ENCODE assay signal across 14 cellular contexts in genomic region chr11:67621928-67622327, GRCh38. TPM values are rescaled to one million over a fixed set of nuclear protein-coding genes. Genes with fewer than 3 reads are reported as not detected.
A peak's percentile ranks its signal among the peaks of the same experiment; 100 is the strongest.
DNase-seq lines count a peak whose midpoint lies in the region; ATAC-seq, FAIRE-seq and TF ChIP-seq lines count a peak whose summit lies in the region.
"Not testable (repeated sequence)": the region's sequence is repeated elsewhere in the genome, so short reads cannot be mapped to it uniquely, and the experiment has no call there.
"Had no signal": no experiment of that assay in that cellular context is flagged by ENCODE, and none has a peak within 500 bp of the region (broad histone marks: within the 10 kb centered on the region; RNA-seq: fewer than 3 reads in every experiment).

No MANE protein-coding gene starts in this region.

- 0 out of 2 replicates have a peak overlapping the region, but pooled peaks have one; percentile 82 for H3K27ac ChIP-seq in GM23338 (ENCODE audit: low read depth)
- H3K27ac ChIP-seq in HUES6 (ENCODE audit: low read depth, low read length); H1 (ENCODE audit: low read depth, low read length): not testable (repeated sequence)

- CTCF ChIA-PET in WTC11 (lab: Charles Lee) (interaction anchor here (1.0 to 10.2 kb wide), 2 partner anchors 8 to 269 kb away, joined by 3 to 200 read pairs; partner anchors contain the start of genes NUDT8 and POLD4), H1 (lab: Charles Lee; ENCODE audit: partially characterized antibody) (interaction anchor here (0.6 kb wide), 1 partner anchor 38 kb away, joined by 3 read pairs; no protein-coding TSS in a partner anchor)

- not testable (repeated sequence) for H2BK5ac ChIP-seq in H1 (ENCODE audit: low read depth, low read length)

- TF ChIP-seq CTCF in GM23338 (conservative IDR thresholded peaks at IDR 0.05; ENCODE audit: low read depth in 2 of 2); WTC11 (IDR thresholded peaks at IDR 0.05); H1 (IDR thresholded peaks at IDR 0.05; ENCODE audit: control extremely low read depth in 1 of 3, insufficient read depth in 1 of 3, low read depth in 1 of 3, low read length in 3 of 3); nephron (IDR thresholded peaks at IDR 0.05; ENCODE audit: unreplicated experiment in 3 of 3); progenitor cell of endocrine pancreas (IDR thresholded peaks at IDR 0.05; ENCODE audit: unreplicated experiment): not testable (repeated sequence)

- peaks cover 44% of the 10 kb centered on the region for H3K27me3 ChIP-seq in GM23338 (ENCODE audit: insufficient read depth)
- not testable (repeated sequence) for H3K27me3 ChIP-seq in HUES6 (ENCODE audit: control insufficient read depth, insufficient read depth, low read length); H1 (replicated peaks in 1 of 4; ENCODE audit: control insufficient read depth in 3 of 4, extremely low read depth in 1 of 4, insufficient read depth in 3 of 4, low read length in 3 of 4)

- H2BK20ac ChIP-seq in H1 (ENCODE audit: low read length), result not testable (repeated sequence)

- H3K4me3 ChIP-seq in GM23338 (peak overlapping the region; percentile 74), HUES6 (ENCODE audit: low read depth, low read length) (peak overlapping the region; percentile 73), H1 (ENCODE audit: extremely low read depth in 1 of 4, insufficient read depth in 2 of 4, low read depth in 3 of 4, low read length in 4 of 4) (peak overlapping the region; percentile 71 to 88 (median 80); a peak in 7 of 8 replicates), iPS-18c (ENCODE audit: insufficient read depth, low read depth, low read length) (peak overlapping the region; percentile 57; the same call in 1 of the 2 replicates)

- not testable (repeated sequence) for H2BK15ac ChIP-seq in H1 (ENCODE audit: low read length)

- not testable (repeated sequence) for H3K56ac ChIP-seq in H1 (replicated peaks; ENCODE audit: insufficient read length, low read depth, low read length)

- peaks cover 46% of the 10 kb centered on the region for H3K4me1 Mint-ChIP-seq in GM23338
- H3K4me1 Mint-ChIP-seq in WTC11, result peaks cover 45% of the 10 kb centered on the region
- H3K4me1 Mint-ChIP-seq in nephron, result peaks cover 34% of the 10 kb centered on the region
- H3K4me1 Mint-ChIP-seq in progenitor cell of endocrine pancreas (ENCODE audit: low read depth), result peaks cover 23% of the 10 kb centered on the region

- not testable (repeated sequence) for H2BK12ac ChIP-seq in H1 (ENCODE audit: low read depth, low read length)

- peak overlapping the region; percentile 90 for H3K9ac ChIP-seq in HUES6 (ENCODE audit: low read length)
- H3K9ac ChIP-seq in H1 (replicated peaks in 1 of 4; ENCODE audit: extremely low read depth in 1 of 4, low read depth in 3 of 4, low read length in 3 of 4), result not testable (repeated sequence)

- H3K4me2 ChIP-seq in GM23338, result peak overlapping the region; percentile 95
- H3K4me2 ChIP-seq in H1 (ENCODE audit: insufficient read depth in 1 of 2, low read depth in 2 of 2, low read length in 2 of 2), result peak overlapping the region; percentile 46 to 77; a peak in 3 of 4 replicates

- H3K23ac ChIP-seq in H1 (ENCODE audit: insufficient read length), result not testable (repeated sequence)

- H3K4ac ChIP-seq in H1 (replicated peaks; ENCODE audit: insufficient read length, low read depth, low read length), result not testable (repeated sequence)

- H3K9me3 Mint-ChIP-seq in GM23338 (peaks cover 13% of the 10 kb centered on the region), WTC11 (peaks cover 10% of the 10 kb centered on the region)
- not testable (repeated sequence) for H3K9me3 Mint-ChIP-seq in nephron; progenitor cell of endocrine pancreas (ENCODE audit: low read depth)

- TF ChIP-seq EP300 in H1 (IDR thresholded peaks at IDR 0.05; ENCODE audit: borderline replicate concordance in 1 of 2, low read depth in 2 of 2, low read length in 2 of 2), result not testable (repeated sequence)

- TF ChIP-seq RAD21 in H1 (IDR thresholded peaks at IDR 0.05 in 1 of 2, conservative IDR thresholded peaks at IDR 0.05 in 1 of 2; ENCODE audit: low read depth in 2 of 2, low read length in 2 of 2), result not testable (repeated sequence)

- H3K36me3 Mint-ChIP-seq in GM23338 (ENCODE audit: low read depth) (peaks cover 34% of the 10 kb centered on the region), WTC11 (peaks cover 35% of the 10 kb centered on the region), nephron (ENCODE audit: low read depth) (peaks cover 23% of the 10 kb centered on the region)
- not testable (repeated sequence) for H3K36me3 Mint-ChIP-seq in progenitor cell of endocrine pancreas (ENCODE audit: insufficient read depth)

- not testable (repeated sequence) for H3K79me2 ChIP-seq in GM23338 (replicated peaks; ENCODE audit: insufficient read depth); H1 (ENCODE audit: control insufficient read depth in 1 of 2, insufficient read depth in 2 of 2, low read length in 2 of 2)

- not testable (repeated sequence) for H2AK5ac ChIP-seq in H1 (ENCODE audit: low read depth, low read length)

- not testable (repeated sequence) for H2BK120ac ChIP-seq in H1 (replicated peaks; ENCODE audit: low read depth, low read length)

- H3K18ac ChIP-seq in H1 (ENCODE audit: extremely low read depth, low read length), result not testable (repeated sequence)

- DNase-seq in GM23338 (ENCODE audit: low spot score), result peak; percentile 46
- DNase-seq in WTC11 (ENCODE audit: low spot score), result peak; percentile 13
- not testable (repeated sequence) for DNase-seq in H1 (ENCODE audit: low read depth in 1 of 2, low spot score in 2 of 2); progenitor cell of endocrine pancreas (ENCODE audit: low spot score, unreplicated experiment)
- DNase-seq in iPS DF 19.7 (ENCODE audit: low read depth, low spot score), result peak; percentile 12

- TF ChIP-seq POLR2A in H1 (IDR thresholded peaks at IDR 0.05; ENCODE audit: control extremely low read depth in 1 of 2, low read depth in 2 of 2, low read length in 2 of 2), result peak; percentile 49 to 50

- H3K23me2 ChIP-seq in H1 (ENCODE audit: low read depth, low read length), result not testable (repeated sequence)

- H3F3A ChIP-seq in GM23338 (replicated peaks; ENCODE audit: low read depth), result not testable (repeated sequence)

- not testable (repeated sequence) for H3K9me3 ChIP-seq in HUES6 (ENCODE audit: control insufficient read depth, insufficient read depth, low read depth, low read length); H1 (ENCODE audit: insufficient read depth in 2 of 2, low read depth in 1 of 2, low read length in 1 of 2); iPS-18c (ENCODE audit: control insufficient read depth, insufficient read depth, low read length)

- not testable (repeated sequence) for ATAC-seq in GM23338, WTC11

- POLR2A ChIA-PET in WTC11 (lab: Charles Lee), result not testable (repeated sequence)
- POLR2A ChIA-PET in H1 (lab: Charles Lee; ENCODE audit: partially characterized antibody), result interaction anchor here (0.8 to 10.7 kb wide), 3 partner anchors 8 to 13 kb away, joined by 3 to 194 read pairs (median 4); partner anchors contain the start of gene NUDT8

- H3K4me1 ChIP-seq in GM23338 (ENCODE audit: insufficient read depth) (peaks cover 29% of the 10 kb centered on the region), HUES6 (ENCODE audit: control insufficient read depth, insufficient read depth, low read length) (peaks cover 10% of the 10 kb centered on the region)
- H3K4me1 ChIP-seq in H1 (replicated peaks in 1 of 4; ENCODE audit: control insufficient read depth in 3 of 4, insufficient read depth in 4 of 4, low read length in 3 of 4), result not testable (repeated sequence)

- FAIRE-seq in H1 (lab: Jason Lieb, UNC), result not testable (repeated sequence)

- not testable (repeated sequence) for H3K14ac ChIP-seq in H1 (ENCODE audit: insufficient read length)

- not testable (repeated sequence) for H4K5ac ChIP-seq in H1 (ENCODE audit: insufficient read length, low read depth, low read length)

- H3K27me3 Mint-ChIP-seq in GM23338 (ENCODE audit: insufficient read depth, low read depth, poor library complexity) (peaks cover 57% of the 10 kb centered on the region), WTC11 (ENCODE audit: low read depth) (peaks cover 38% of the 10 kb centered on the region), progenitor cell of endocrine pancreas (peaks cover 39% of the 10 kb centered on the region)
- not testable (repeated sequence) for H3K27me3 Mint-ChIP-seq in nephron (ENCODE audit: low read depth)

- WGBS in H1 (ENCODE audit: extremely low coverage in 1 of 2, insufficient coverage in 1 of 2, insufficient read length in 1 of 2, insufficient replicate concordance in 2 of 2, low coverage in 1 of 2, low lambda C conversion rate in 2 of 2, missing lambda C conversion rate in 1 of 2), 2 experiments, result 0% methylated on average over 3 of the region's 3 CpGs; no CpG with 5 or more reads in 1 of the 2 experiments

- not testable (repeated sequence) for H3K79me1 ChIP-seq in H1 (ENCODE audit: low read depth, low read length)

- H4K20me1 ChIP-seq in GM23338 (replicated peaks; ENCODE audit: insufficient read depth); H1 (replicated peaks in 1 of 2; ENCODE audit: control insufficient read depth in 1 of 2, insufficient read depth in 2 of 2, low read length in 2 of 2): not testable (repeated sequence)

- H3K27ac Mint-ChIP-seq in GM23338, progenitor cell of endocrine pancreas: not testable (repeated sequence)
- peak overlapping the region; percentile 73 for H3K27ac Mint-ChIP-seq in WTC11
- peak overlapping the region in 1 of 3 experiments; percentile 83 for H3K27ac Mint-ChIP-seq in nephron

- not testable (repeated sequence) for H3K36me3 ChIP-seq in GM23338 (ENCODE audit: insufficient read depth); HUES6 (ENCODE audit: control insufficient read depth, insufficient read depth, low read length); H1 (ENCODE audit: control insufficient read depth in 2 of 4, insufficient read depth in 4 of 4, low read length in 3 of 4)

- H3K9me2 ChIP-seq in GM23338 (ENCODE audit: insufficient read depth), result not testable (repeated sequence)

- H4K8ac ChIP-seq in H1 (ENCODE audit: extremely low read depth, insufficient read depth, low read length), result not testable (repeated sequence)

- not testable (repeated sequence) for H2AFZ ChIP-seq in GM23338; H1 (ENCODE audit: low read length)

- H4K91ac ChIP-seq in H1 (replicated peaks; ENCODE audit: insufficient read length, low read length), result not testable (repeated sequence)

- H3K4me3 Mint-ChIP-seq in GM23338, result peak overlapping the region; percentile 80
- H3K4me3 Mint-ChIP-seq in WTC11, result peak overlapping the region; percentile 93
- peak overlapping the region; percentile 92 to 96 (median 96) for H3K4me3 Mint-ChIP-seq in nephron
- peak overlapping the region; percentile 89 for H3K4me3 Mint-ChIP-seq in progenitor cell of endocrine pancreas (ENCODE audit: low read depth)

RNA-seq across cellular contexts. Expression of gene NUDT8, which starts 7.8 kb away (rescaled TPM):
- 5.0 and 6.6 TPM in 2 replicates for total RNA-seq in GM23338 (2014; rRNA removed; shearing (Covaris generic))
- polyA plus RNA-seq in GM23338 (2016; fragmentation: Nextera tagmentation; extraction: Ambion mirVana), result 15.1 and 16.4 TPM in 2 replicates
- 7.6 to 8.3 TPM (median 7.8 TPM) in 3 replicates for total RNA-seq in WTC11 (2021)
- 8.3 and 8.9 TPM in 2 replicates for total RNA-seq in H1 (2021; fragmentation: NEBNext Ultra II Directional; extraction: Animal tissue kit (Norgen Biotek cat#: 25700))
- polyA plus RNA-seq in H1 (2011; rRNA removed), result 7.2 and 11.0 TPM in 2 replicates
- 6.0 TPM for polyA plus RNA-seq in H1 (2011; cell fraction: cytosol; rRNA removed)
- polyA plus RNA-seq in H1 (2011; cell fraction: nucleus; rRNA removed), result 11.8 TPM
- polyA plus RNA-seq in H1 (2012, experiment 1 of 2), result 4.1 to 12.0 TPM (median 10.6 TPM) in 4 replicates
- 8.1 TPM for polyA plus RNA-seq in H1 (2012, experiment 2 of 2)
- 4.7 TPM for polyA plus RNA-seq in H1 (2013, experiment 1 of 2)
- 4.5 TPM for polyA plus RNA-seq in H1 (2013, experiment 2 of 2)
- 1.5 and 1.6 TPM in 2 replicates for polyA minus RNA-seq in H1 (2011; rRNA and poly(A)+ RNA removed)
- polyA minus RNA-seq in H1 (2011; cell fraction: cytosol; rRNA and poly(A)+ RNA removed), result 2.3 TPM
- 6.0 TPM for polyA minus RNA-seq in H1 (2011; cell fraction: nucleus; rRNA and poly(A)+ RNA removed)
- 5.1 and 6.3 TPM in 2 replicates for total RNA-seq in progenitor cell of endocrine pancreas

RNA-seq across cellular contexts. Expression of gene NDUFV1, which starts 15.2 kb away (rescaled TPM):
- total RNA-seq in GM23338 (2014; rRNA removed; shearing (Covaris generic)), result 202 and 241 TPM in 2 replicates
- polyA plus RNA-seq in GM23338 (2016; fragmentation: Nextera tagmentation; extraction: Ambion mirVana), result 98.6 and 104 TPM in 2 replicates
- total RNA-seq in WTC11 (2021), result 201 to 231 TPM (median 213 TPM) in 3 replicates
- 131 TPM in 2 replicates for total RNA-seq in H1 (2021; fragmentation: NEBNext Ultra II Directional; extraction: Animal tissue kit (Norgen Biotek cat#: 25700))
- polyA plus RNA-seq in H1 (2011; rRNA removed), result 125 and 192 TPM in 2 replicates
- 152 TPM for polyA plus RNA-seq in H1 (2011; cell fraction: cytosol; rRNA removed)
- 304 TPM for polyA plus RNA-seq in H1 (2011; cell fraction: nucleus; rRNA removed)
- 89.8 to 192 TPM (median 174 TPM) in 4 replicates for polyA plus RNA-seq in H1 (2012, experiment 1 of 2)
- polyA plus RNA-seq in H1 (2012, experiment 2 of 2), result 101 TPM
- 72.0 TPM for polyA plus RNA-seq in H1 (2013, experiment 1 of 2)
- 62.7 TPM for polyA plus RNA-seq in H1 (2013, experiment 2 of 2)
- polyA minus RNA-seq in H1 (2011; rRNA and poly(A)+ RNA removed), result 60.2 and 75.0 TPM in 2 replicates
- polyA minus RNA-seq in H1 (2011; cell fraction: cytosol; rRNA and poly(A)+ RNA removed), result 98.5 TPM
- polyA minus RNA-seq in H1 (2011; cell fraction: nucleus; rRNA and poly(A)+ RNA removed), result 80.7 TPM
- total RNA-seq in progenitor cell of endocrine pancreas, result 137 and 150 TPM in 2 replicates

RNA-seq across cellular contexts. Expression of gene TBX10, which starts 17.6 kb away (rescaled TPM):
- 0.10 TPM in 1 of 2 replicates, not detected in the other for total RNA-seq in GM23338 (2014; rRNA removed; shearing (Covaris generic))
- polyA plus RNA-seq in GM23338 (2016; fragmentation: Nextera tagmentation; extraction: Ambion mirVana), result not detected in 2 replicates
- total RNA-seq in WTC11 (2021), result 0.21 TPM in 1 of 3 replicates, not detected in the others
- not detected in 2 replicates for total RNA-seq in H1 (2021; fragmentation: NEBNext Ultra II Directional; extraction: Animal tissue kit (Norgen Biotek cat#: 25700))
- 0.09 and 0.17 TPM in 2 replicates for polyA plus RNA-seq in H1 (2011; rRNA removed)
- not detected for polyA plus RNA-seq in H1 (2011; cell fraction: cytosol; rRNA removed)
- not detected for polyA plus RNA-seq in H1 (2011; cell fraction: nucleus; rRNA removed)
- 0.34 to 0.86 TPM (median 0.56 TPM) in 4 replicates for polyA plus RNA-seq in H1 (2012, experiment 1 of 2)
- 0.25 TPM for polyA plus RNA-seq in H1 (2012, experiment 2 of 2)
- 0.10 TPM for polyA plus RNA-seq in H1 (2013, experiment 1 of 2)
- 0.07 TPM for polyA plus RNA-seq in H1 (2013, experiment 2 of 2)
- polyA minus RNA-seq in H1 (2011; rRNA and poly(A)+ RNA removed), result 0.16 TPM in 1 of 2 replicates, not detected in the other
- not detected for polyA minus RNA-seq in H1 (2011; cell fraction: cytosol; rRNA and poly(A)+ RNA removed)
- polyA minus RNA-seq in H1 (2011; cell fraction: nucleus; rRNA and poly(A)+ RNA removed), result not detected
- total RNA-seq in progenitor cell of endocrine pancreas, result not detected in 2 replicates
- total RNA-seq: A172; CD4-positive, CD25-positive, alpha-beta regulatory T cell; Daoy; G401; HFFc6; HT1080 had no signal
- polyA plus RNA-seq: CD4-positive, CD25-positive, alpha-beta regulatory T cell had no signal

RNA-seq across cellular contexts. Expression of gene ACY3, which starts 28.6 kb away (rescaled TPM):
- total RNA-seq in GM23338 (2014; rRNA removed; shearing (Covaris generic)), result 0.31 and 0.87 TPM in 2 replicates
- polyA plus RNA-seq in GM23338 (2016; fragmentation: Nextera tagmentation; extraction: Ambion mirVana), result not detected in 2 replicates
- total RNA-seq in WTC11 (2021), result 0.27 TPM in 1 of 3 replicates, not detected in the others
- not detected in 2 replicates for total RNA-seq in H1 (2021; fragmentation: NEBNext Ultra II Directional; extraction: Animal tissue kit (Norgen Biotek cat#: 25700))
- polyA plus RNA-seq in H1 (2011; rRNA removed), result 0.08 and 0.24 TPM in 2 replicates
- 0.09 TPM for polyA plus RNA-seq in H1 (2011; cell fraction: cytosol; rRNA removed)
- polyA plus RNA-seq in H1 (2011; cell fraction: nucleus; rRNA removed), result 0.14 TPM
- polyA plus RNA-seq in H1 (2012, experiment 1 of 2), result 0.20 TPM in 1 of 4 replicates, not detected in the others
- polyA plus RNA-seq in H1 (2012, experiment 2 of 2), result not detected
- 0.06 TPM for polyA plus RNA-seq in H1 (2013, experiment 1 of 2)
- polyA plus RNA-seq in H1 (2013, experiment 2 of 2), result not detected
- polyA minus RNA-seq in H1 (2011; rRNA and poly(A)+ RNA removed), result not detected in 2 replicates
- not detected for polyA minus RNA-seq in H1 (2011; cell fraction: cytosol; rRNA and poly(A)+ RNA removed)
- not detected for polyA minus RNA-seq in H1 (2011; cell fraction: nucleus; rRNA and poly(A)+ RNA removed)
- 3.0 and 3.4 TPM in 2 replicates for total RNA-seq in progenitor cell of endocrine pancreas
- total RNA-seq: Daoy, G401, HFFc6, HT1080 had no signal

RNA-seq across cellular contexts. Expression of gene GSTP1, which starts 38.3 kb away (rescaled TPM):
- 1,021 and 1,776 TPM in 2 replicates for total RNA-seq in GM23338 (2014; rRNA removed; shearing (Covaris generic))
- polyA plus RNA-seq in GM23338 (2016; fragmentation: Nextera tagmentation; extraction: Ambion mirVana), result 1,881 and 1,914 TPM in 2 replicates
- 1,404 to 1,452 TPM (median 1,412 TPM) in 3 replicates for total RNA-seq in WTC11 (2021)
- total RNA-seq in H1 (2021; fragmentation: NEBNext Ultra II Directional; extraction: Animal tissue kit (Norgen Biotek cat#: 25700)), result 1,454 and 1,516 TPM in 2 replicates
- 3,329 and 3,697 TPM in 2 replicates for polyA plus RNA-seq in H1 (2011; rRNA removed)
- polyA plus RNA-seq in H1 (2011; cell fraction: cytosol; rRNA removed), result 2,378 TPM
- 2,569 TPM for polyA plus RNA-seq in H1 (2011; cell fraction: nucleus; rRNA removed)
- 1,993 to 2,737 TPM (median 2,451 TPM) in 4 replicates for polyA plus RNA-seq in H1 (2012, experiment 1 of 2)
- 3,069 TPM for polyA plus RNA-seq in H1 (2012, experiment 2 of 2)
- 1,370 TPM for polyA plus RNA-seq in H1 (2013, experiment 1 of 2)
- polyA plus RNA-seq in H1 (2013, experiment 2 of 2), result 1,386 TPM
- 842 and 1,024 TPM in 2 replicates for polyA minus RNA-seq in H1 (2011; rRNA and poly(A)+ RNA removed)
- polyA minus RNA-seq in H1 (2011; cell fraction: cytosol; rRNA and poly(A)+ RNA removed), result 714 TPM
- 749 TPM for polyA minus RNA-seq in H1 (2011; cell fraction: nucleus; rRNA and poly(A)+ RNA removed)
- total RNA-seq in progenitor cell of endocrine pancreas, result 978 and 982 TPM in 2 replicates
